17 cellular contexts compared by ENCODE assay signal in the genomic region with DNA sequence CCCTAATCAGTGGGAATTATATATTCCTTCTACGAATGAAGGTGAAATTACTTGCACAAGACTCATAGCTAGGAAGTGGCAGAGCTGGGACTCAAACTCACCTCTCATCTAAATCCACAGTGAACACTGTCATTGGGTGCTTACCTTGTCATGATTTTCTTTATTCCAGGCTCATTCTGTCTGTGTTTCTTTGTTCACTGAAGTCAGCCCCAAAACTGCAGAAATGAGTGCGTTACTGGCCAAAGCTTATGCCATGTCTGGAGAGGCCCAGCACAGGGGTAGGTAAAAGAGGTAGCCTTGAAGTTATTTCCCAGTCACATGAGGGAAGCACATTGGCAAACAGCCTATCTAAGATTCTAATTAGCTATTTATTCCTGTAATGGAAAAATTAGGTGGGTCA. TPM values are rescaled to one million over a fixed set of nuclear protein-coding genes. Genes with fewer than 3 reads are reported as not detected.
DNase-seq lines count a peak whose midpoint lies in the region; ATAC-seq and TF ChIP-seq lines count a peak whose summit lies in the region.
"Had no signal": no experiment of that assay in that cellular context is flagged by ENCODE, and none has a peak within 500 bp of the region (broad histone marks: within the 10 kb centered on the region; RNA-seq: fewer than 3 reads in every experiment).

No MANE protein-coding gene starts in this region.

- no peaks in the 10 kb centered on the region for H3K27me3 ChIP-seq in esophagus muscularis mucosa

- peaks cover 12% of the 10 kb centered on the region for H3K9me3 Mint-ChIP-seq in mesothelial cell of epicardium
- H3K9me3 Mint-ChIP-seq in activated T-cell treated with anti-CD3 and anti-CD28 coated beads, Interleukin-2, amount 50 U/mL, for 72 hours = no peaks in the 10 kb centered on the region
- H3K9me3 Mint-ChIP-seq: CD4-positive, alpha-beta memory T cell had no signal

- no peak for TF ChIP-seq EP300 in esophagus muscularis mucosa (IDR thresholded peaks at IDR 0.05)

- no peak for ATAC-seq in HG03565 (IDR thresholded peaks at IDR 0.05; ENCODE audit: unreplicated experiment)
- no peak for ATAC-seq in activated T-cell treated with anti-CD3 and anti-CD28 coated beads, Interleukin-2, amount 50 U/mL, for 72 hours (replicated peaks in 1 of 2)
- ATAC-seq: A549 had no signal

- peak overlapping the region; percentile 78 for H3K27ac ChIP-seq in cingulate gyrus (ENCODE audit: low read depth, low read length)
- no peak overlapping the region for H3K27ac ChIP-seq in esophagus muscularis mucosa (replicated peaks in 1 of 4)
- H3K27ac ChIP-seq: A549, C4-2B, HL-60 had no signal

- no peaks in the 10 kb centered on the region for H3K4me1 ChIP-seq in esophagus muscularis mucosa
- H3K4me1 ChIP-seq: BE2C had no signal

- TF ChIP-seq CTCF in mesothelial cell of epicardium (IDR thresholded peaks at IDR 0.05; ENCODE audit: unreplicated experiment) (no peak), esophagus muscularis mucosa (IDR thresholded peaks at IDR 0.05) (no peak)

- 98% methylated on average over 2 of the region's 2 CpGs for WGBS in esophagus muscularis mucosa

- TF ChIP-seq POLR2A in esophagus muscularis mucosa (IDR thresholded peaks at IDR 0.05; ENCODE audit: low read depth) = no peak

- H3K36me3 ChIP-seq in esophagus muscularis mucosa = no peaks in the 10 kb centered on the region
- H3K36me3 ChIP-seq: BE2C, HAP-1 had no signal

- DNase-seq in mesothelial cell of epicardium (ENCODE audit: low spot score in 2 of 2, unreplicated experiment in 2 of 2) = no peak
- DNase-seq in retina = peak; percentile 50
- no peak for DNase-seq in activated T-cell treated with anti-CD3 and anti-CD28 coated beads, Interleukin-2, amount 50 U/mL, for 72 hours
- DNase-seq in esophagus muscularis mucosa (ENCODE audit: extremely low spot score) = no peak
- no peak for DNase-seq in HK-2 (ENCODE audit: unreplicated experiment)
- DNase-seq: BE2C; CD4-positive, alpha-beta memory T cell; DMS153; DMS79 treated with DMSO at 0.1 percent for 48 hours; EL; GOT3 had no signal

- H3K36me3 Mint-ChIP-seq in mesothelial cell of epicardium = peaks cover 7% of the 10 kb centered on the region
- H3K36me3 Mint-ChIP-seq in activated T-cell treated with anti-CD3 and anti-CD28 coated beads, Interleukin-2, amount 50 U/mL, for 72 hours (ENCODE audit: insufficient read depth in 2 of 2) = no peaks in the 10 kb centered on the region
- H3K36me3 Mint-ChIP-seq: CD4-positive, alpha-beta memory T cell had no signal

- H3K4me3 ChIP-seq in esophagus muscularis mucosa = no peak overlapping the region
- H3K4me3 ChIP-seq: A549, HAP-1 had no signal

- peaks cover 57% of the 10 kb centered on the region for H3K4me1 Mint-ChIP-seq in mesothelial cell of epicardium
- no peaks in the 10 kb centered on the region for H3K4me1 Mint-ChIP-seq in activated T-cell treated with anti-CD3 and anti-CD28 coated beads, Interleukin-2, amount 50 U/mL, for 72 hours (ENCODE audit: low read depth)
- H3K4me1 Mint-ChIP-seq: CD4-positive, alpha-beta memory T cell had no signal

- no peaks in the 10 kb centered on the region for H3K9me3 ChIP-seq in esophagus muscularis mucosa
- H3K9me3 ChIP-seq: A549, BE2C, HAP-1 had no signal

- H3K4me3 Mint-ChIP-seq in mesothelial cell of epicardium = no peak overlapping the region
- no peak overlapping the region for H3K4me3 Mint-ChIP-seq in activated T-cell treated with anti-CD3 and anti-CD28 coated beads, Interleukin-2, amount 50 U/mL, for 72 hours
- H3K4me3 Mint-ChIP-seq: CD4-positive, alpha-beta memory T cell had no signal

- H3K27me3 Mint-ChIP-seq in mesothelial cell of epicardium (ENCODE audit: low read depth) = no peaks in the 10 kb centered on the region
- peaks cover 5% of the 10 kb centered on the region for H3K27me3 Mint-ChIP-seq in activated T-cell treated with anti-CD3 and anti-CD28 coated beads, Interleukin-2, amount 50 U/mL, for 72 hours (ENCODE audit: low read depth)

- intact Hi-C loops in esophagus muscularis mucosa (cut with DNase I) = no loop called here

- peak overlapping the region; percentile 81 for H3K27ac Mint-ChIP-seq in mesothelial cell of epicardium
- H3K27ac Mint-ChIP-seq in activated T-cell treated with anti-CD3 and anti-CD28 coated beads, Interleukin-2, amount 50 U/mL, for 72 hours = no peak overlapping the region
- H3K27ac Mint-ChIP-seq: CD4-positive, alpha-beta memory T cell had no signal

RNA-seq across cellular contexts. Expression of gene TTC23L, which starts 29.8 kb away (rescaled TPM):
- total RNA-seq in mesothelial cell of epicardium (2.4 to 2.7 TPM (median 2.6 TPM) in 3 replicates), esophagus muscularis mucosa (not detected)
- total RNA-seq in activated T-cell treated with anti-CD3 and anti-CD28 coated beads, Interleukin-2, amount 50 U/mL, for 72 hours = under 1 TPM; 0.56 to 0.58 TPM

RNA-seq across cellular contexts. Expression of gene RAD1, which starts 46.6 kb away (rescaled TPM):
- total RNA-seq in mesothelial cell of epicardium (22.9 to 24.4 TPM (median 23.9 TPM) in 3 replicates), esophagus muscularis mucosa (10 to 100 TPM; 22.5 to 62.1 (median 39.6) TPM)
- 10 to 100 TPM; 36.8 to 43.8 TPM for total RNA-seq in activated T-cell treated with anti-CD3 and anti-CD28 coated beads, Interleukin-2, amount 50 U/mL, for 72 hours

RNA-seq across cellular contexts. Expression of gene BRIX1, which starts 46.8 kb away (rescaled TPM):
- total RNA-seq in mesothelial cell of epicardium (29.5 to 33.2 TPM (median 31.7 TPM) in 3 replicates), esophagus muscularis mucosa (10 to 100 TPM; 18.4 to 31.8 (median 19.8) TPM)
- total RNA-seq in activated T-cell treated with anti-CD3 and anti-CD28 coated beads, Interleukin-2, amount 50 U/mL, for 72 hours = 10 to 100 TPM; 34.7 to 35.7 TPM
